11 cellular contexts compared by ENCODE assay signal in the genomic region with DNA sequence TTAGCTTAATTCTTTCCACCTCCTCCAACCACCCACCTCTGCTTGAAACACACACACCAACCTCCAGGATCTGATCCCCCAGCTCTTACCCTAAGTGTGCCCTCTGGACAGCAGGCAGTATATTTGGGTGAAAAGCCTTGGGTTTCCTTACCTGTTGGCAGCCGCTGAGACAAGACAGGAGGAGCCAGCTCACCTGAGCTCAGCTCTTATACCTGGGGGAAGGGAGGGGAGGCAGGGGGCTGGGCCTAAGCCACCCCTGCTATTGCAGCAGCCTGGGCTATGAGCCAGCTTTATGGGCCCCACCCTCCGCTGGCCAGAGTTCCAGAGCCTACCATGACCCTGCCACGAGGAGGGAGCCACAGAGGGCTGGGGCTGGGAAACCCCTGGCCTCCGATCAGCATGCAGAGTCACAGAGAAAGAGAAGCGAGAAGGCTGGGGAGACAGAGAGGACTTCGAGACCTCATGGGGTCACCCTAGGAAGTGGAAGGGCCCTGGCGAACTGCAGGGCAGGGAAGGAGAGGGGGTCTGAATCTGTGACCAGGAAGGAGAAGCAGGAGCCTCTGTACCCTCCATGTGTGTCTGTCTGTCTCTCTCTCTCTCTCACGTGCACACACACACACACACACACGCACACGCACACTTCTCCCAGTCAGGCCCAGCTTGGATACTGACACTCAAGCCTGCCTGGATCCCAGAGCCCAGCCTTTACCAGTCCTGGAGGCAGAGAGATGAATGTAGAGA. TPM values are rescaled to one million over a fixed set of nuclear protein-coding genes. Genes with fewer than 3 reads are reported as not detected.
A peak's percentile ranks its signal among the peaks of the same experiment; 100 is the strongest.
DNase-seq lines count a peak whose midpoint lies in the region; ATAC-seq and TF ChIP-seq lines count a peak whose summit lies in the region.
"Had no signal": no experiment of that assay in that cellular context is flagged by ENCODE, and none has a peak within 500 bp of the region (broad histone marks: within the 10 kb centered on the region; RNA-seq: fewer than 3 reads in every experiment).

S100A14 (minus strand) TSS at position 182 of the 741 bp plus-strand sequence. CDS start 467 bp downstream, outside the sequence.

- H3K4me3 ChIP-seq in epithelial cell of esophagus (ENCODE audit: low read length) (peak within 1 kb of the TSS; percentile 100), urinary bladder (ENCODE audit: low read depth, low read length) (no peak within 1 kb of the TSS)

- peaks cover 0 to 5% of the 10 kb centered on the region in 2 donors for H3K4me1 Mint-ChIP-seq in natural killer cell treated with Interleukin-12 subunit alpha and Interleukin-12 subunit beta and Interleukin-15 and Interleukin-18, amount 100 ng/mL, for 72 hours (ENCODE audit: low read depth in 2 of 2)

- H3K4me1 ChIP-seq in urinary bladder (ENCODE audit: insufficient read depth), result no peaks in the 10 kb centered on the region

- ATAC-seq in Right ventricle myocardium inferior, result peak; percentile 35
- no peak for ATAC-seq in natural killer cell treated with Interleukin-12 subunit alpha and Interleukin-12 subunit beta and Interleukin-15 and Interleukin-18, amount 100 ng/mL, for 72 hours

- no peak within 1 kb of the TSS for H3K27ac Mint-ChIP-seq in natural killer cell treated with Interleukin-12 subunit alpha and Interleukin-12 subunit beta and Interleukin-15 and Interleukin-18, amount 100 ng/mL, for 72 hours

- peaks cover 0 to 2% of the 10 kb centered on the region in 2 donors for H3K27me3 Mint-ChIP-seq in natural killer cell treated with Interleukin-12 subunit alpha and Interleukin-12 subunit beta and Interleukin-15 and Interleukin-18, amount 100 ng/mL, for 72 hours

- peak; percentile 78 for DNase-seq in Right ventricle myocardium inferior (ENCODE audit: missing footprints)
- no peak for DNase-seq in cardiac septum (ENCODE audit: low spot score)
- peak; percentile 96 for DNase-seq in epithelial cell of esophagus (ENCODE audit: low read depth)
- DNase-seq in mucosa of gallbladder (ENCODE audit: low spot score), result peak; percentile 84
- DNase-seq in stimulated activated CD4-positive, alpha-beta T cell treated with anti-CD3 and anti-CD28 coated beads, Interleukin-15, amount 100 ng/mL, for 24 hours, result no peak
- no peak for DNase-seq in natural killer cell treated with Interleukin-12 subunit alpha and Interleukin-12 subunit beta and Interleukin-15 and Interleukin-18, amount 100 ng/mL, for 72 hours (ENCODE audit: low spot score)
- DNase-seq in putamen (ENCODE audit: low spot score), result no peak
- DNase-seq: occipital lobe had no signal

- no peak within 1 kb of the TSS for H3K4me3 Mint-ChIP-seq in natural killer cell treated with Interleukin-12 subunit alpha and Interleukin-12 subunit beta and Interleukin-15 and Interleukin-18, amount 100 ng/mL, for 72 hours

- intact Hi-C loops in Right ventricle myocardium inferior (cut with DNase I) (no loop called here), cardiac septum (cut with DNase I) (loop anchor here (2.0 to 5.0 kb wide), 3 partner anchors 48 to 104 kb away; no protein-coding TSS in a partner anchor)

- no peak for TF ChIP-seq CTCF in epithelial cell of esophagus (IDR thresholded peaks at IDR 0.05; ENCODE audit: insufficient read depth, low read depth, low read length, missing control alignments)

- peaks cover 2% of the 10 kb centered on the region for H3K36me3 ChIP-seq in urinary bladder (ENCODE audit: insufficient read depth)

- WGBS in urinary bladder, result 69% methylated on average over 10 of the region's 10 CpGs

- H3K36me3 Mint-ChIP-seq in natural killer cell treated with Interleukin-12 subunit alpha and Interleukin-12 subunit beta and Interleukin-15 and Interleukin-18, amount 100 ng/mL, for 72 hours, result no peaks in the 10 kb centered on the region

- H3K9me3 Mint-ChIP-seq in natural killer cell treated with Interleukin-12 subunit alpha and Interleukin-12 subunit beta and Interleukin-15 and Interleukin-18, amount 100 ng/mL, for 72 hours, result no peaks in the 10 kb centered on the region

- peak within 1 kb of the TSS; percentile 13 for H3K27ac ChIP-seq in urinary bladder (ENCODE audit: low read depth)

RNA-seq across cellular contexts. Expression of gene S100A14, which starts in this region (rescaled TPM):
- total RNA-seq in Right ventricle myocardium inferior, result 6.3 TPM
- 3.4 TPM for total RNA-seq in cardiac septum
- 56.9 TPM for total RNA-seq in mucosa of gallbladder
- 8.1 TPM for total RNA-seq in urinary bladder
- polyA plus RNA-seq in urinary bladder, result 7.1 TPM
- not detected for total RNA-seq in natural killer cell treated with Interleukin-12 subunit alpha and Interleukin-12 subunit beta and Interleukin-15 and Interleukin-18, amount 100 ng/mL, for 72 hours
- total RNA-seq: frontal cortex, NCI-H460 had no signal

Comparison
In these comparisons a context has a peak if more than half of its experiments do, and no peak if none do; other contexts are left out.
1. DNase-seq: peak in Right ventricle myocardium inferior (single experiment), epithelial cell of esophagus (single experiment) and mucosa of gallbladder (single experiment); none in cardiac septum (single experiment), stimulated activated CD4-positive, alpha-beta T cell treated with anti-CD3 and anti-CD28 coated beads, Interleukin-15, amount 100 ng/mL, for 24 hours (single experiment), natural killer cell treated with Interleukin-12 subunit alpha and Interleukin-12 subunit beta and Interleukin-15 and Interleukin-18, amount 100 ng/mL, for 72 hours (single experiment) and putamen (single experiment).